Comparison of ENCODE assay signal across 10 cellular contexts in the genomic region with DNA sequence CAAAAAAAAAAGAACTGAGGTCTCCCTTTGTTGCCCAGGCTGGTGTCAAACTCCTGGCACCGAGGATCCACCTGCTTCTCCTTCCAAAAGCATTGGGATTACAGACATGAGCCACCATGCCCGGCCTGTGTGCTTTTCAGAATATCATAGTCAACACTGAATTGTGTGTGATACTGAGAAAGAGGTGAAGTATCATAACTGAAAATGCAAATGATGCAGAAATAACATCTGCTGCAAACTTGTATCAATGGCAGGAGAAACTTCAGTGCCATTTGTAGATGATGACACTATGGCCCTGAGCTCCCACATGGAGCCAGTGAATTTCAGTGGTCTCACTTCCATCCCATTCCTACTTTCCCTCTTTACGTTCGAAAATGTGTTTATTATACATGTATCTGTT. TPM values are rescaled to one million over a fixed set of nuclear protein-coding genes. Genes with fewer than 3 reads are reported as not detected.
DNase-seq lines count a peak whose midpoint lies in the region; ATAC-seq and TF ChIP-seq lines count a peak whose summit lies in the region.
"Had no signal": no experiment of that assay in that cellular context is flagged by ENCODE, and none has a peak within 500 bp of the region (broad histone marks: within the 10 kb centered on the region; RNA-seq: fewer than 3 reads in every experiment).

No MANE protein-coding gene starts in this region.

- H4K5ac ChIP-seq in mesendoderm (ENCODE audit: low read length), result no peak overlapping the region

- no peak overlapping the region for H3K56ac ChIP-seq in mesendoderm (ENCODE audit: low read length)

- H3K18ac ChIP-seq in mesendoderm (ENCODE audit: low read length), result no peak overlapping the region

- H3K27me3 ChIP-seq in mesendoderm (ENCODE audit: insufficient read depth, low read length, poor library complexity), result no peaks in the 10 kb centered on the region
- H3K27me3 ChIP-seq in dorsolateral prefrontal cortex, result no peaks in the 10 kb centered on the region
- H3K27me3 ChIP-seq: upper lobe of left lung had no signal

- H3K79me2 ChIP-seq in mesendoderm (ENCODE audit: control insufficient read depth, insufficient read depth, low read length), result no peaks in the 10 kb centered on the region

- no peak for TF ChIP-seq CTCF in dorsolateral prefrontal cortex (IDR thresholded peaks at IDR 0.05 in 54 of 56, conservative IDR thresholded peaks at IDR 0.05 in 2 of 56; ENCODE audit: low read depth in 1 of 56, partially characterized antibody in 56 of 56)

- no peak overlapping the region for H4K8ac ChIP-seq in mesendoderm (ENCODE audit: low read depth, low read length)

- H3K79me1 ChIP-seq in mesendoderm (ENCODE audit: low read length), result no peaks in the 10 kb centered on the region

- H3K9ac ChIP-seq in mesendoderm (ENCODE audit: low read length), result no peak overlapping the region

- no peaks in the 10 kb centered on the region for H3K4me1 ChIP-seq in mesendoderm (ENCODE audit: control insufficient read depth, low read depth, low read length)

- no peaks in the 10 kb centered on the region for H3K36me3 ChIP-seq in mesendoderm (ENCODE audit: control insufficient read depth, insufficient read depth, low read length)
- H3K36me3 ChIP-seq: upper lobe of left lung had no signal

- WGBS in mesendoderm (ENCODE audit: extremely low coverage, insufficient coverage, low lambda C conversion rate), result no CpG with 5 or more reads among the region's 4 CpGs

- H3K27ac ChIP-seq in mesendoderm (ENCODE audit: low read depth, low read length) (no peak overlapping the region), dorsolateral prefrontal cortex (no peak overlapping the region)
- H3K27ac ChIP-seq: upper lobe of left lung had no signal

- no peak overlapping the region for H3K4me2 ChIP-seq in mesendoderm (ENCODE audit: low read length)

- H2BK15ac ChIP-seq in mesendoderm (replicated peaks; ENCODE audit: low read depth), result no peak overlapping the region

- DNase-seq in germinal center (ENCODE audit: low spot score) (no peak), mesendoderm (no peak), dorsolateral prefrontal cortex (no peak), glomerular visceral epithelial cell (ENCODE audit: extremely low spot score) (no peak)
- DNase-seq: immature natural killer cell, upper lobe of left lung had no signal

- intact Hi-C loops in dorsolateral prefrontal cortex (cut with DNase I), result no loop called here

- no peak overlapping the region for H2BK5ac ChIP-seq in mesendoderm (ENCODE audit: low read length)

- no peak overlapping the region for H3K4ac ChIP-seq in mesendoderm (ENCODE audit: low read depth, low read length)

- no peak overlapping the region for H2AK5ac ChIP-seq in mesendoderm (ENCODE audit: low read length)

- H3K4me3 ChIP-seq in mesendoderm (ENCODE audit: low read length) (no peak overlapping the region), dorsolateral prefrontal cortex (no peak overlapping the region)
- H3K4me3 ChIP-seq: upper lobe of left lung had no signal

- H2BK120ac ChIP-seq in mesendoderm (ENCODE audit: low read depth, low read length), result no peak overlapping the region

- peak; percentile 51 for ATAC-seq in GM18499 (IDR thresholded peaks at IDR 0.05; ENCODE audit: insufficient read depth, unreplicated experiment)
- ATAC-seq in GM19463 (IDR thresholded peaks at IDR 0.05; ENCODE audit: unreplicated experiment), result peak; percentile 54
- ATAC-seq in HG02884 (IDR thresholded peaks at IDR 0.05; ENCODE audit: unreplicated experiment), result peak; percentile 67
- ATAC-seq in HG03521 (IDR thresholded peaks at IDR 0.05; ENCODE audit: unreplicated experiment), result peak; percentile 69

- no peak overlapping the region for H3K23ac ChIP-seq in mesendoderm (ENCODE audit: low read length)

RNA-seq across cellular contexts. Expression of gene IL12A, which starts 21.9 kb away (rescaled TPM):
- polyA plus RNA-seq in mesendoderm (2013, experiment 1 of 2), result 0.35 TPM
- 0.36 TPM for polyA plus RNA-seq in mesendoderm (2013, experiment 2 of 2)
- total RNA-seq in dorsolateral prefrontal cortex, result 1 to 10 TPM in 87 of 120 experiments, under 1 TPM in 28, not detected in 5; 0.38 to 6.5 (median 1.4) TPM
